20 cellular contexts compared by ENCODE assay signal in genomic region chr5:179272326-179273073, GRCh38.
DNase-seq lines count a peak whose midpoint lies in the region; ATAC-seq and TF ChIP-seq lines count a peak whose summit lies in the region.
"Had no signal": no experiment of that assay in that cellular context is flagged by ENCODE, and none has a peak within 500 bp of the region (broad histone marks: within the 10 kb centered on the region; RNA-seq: fewer than 3 reads in every experiment).

No MANE protein-coding gene starts in this region.

- H3K36me3 ChIP-seq in tibial nerve, result no peaks in the 10 kb centered on the region
- H3K36me3 ChIP-seq in testis (ENCODE audit: low read depth, missing control alignments), result no peaks in the 10 kb centered on the region

- H3K9me3 ChIP-seq in tibial nerve (no peaks in the 10 kb centered on the region), testis (no peaks in the 10 kb centered on the region)
- H3K9me3 ChIP-seq: SK-N-SH had no signal

- peak overlapping the region in 3 of 4 donors; percentile 58 to 90 (median 90) for H3K27ac ChIP-seq in tibial nerve
- no peak overlapping the region for H3K27ac ChIP-seq in testis
- H3K27ac ChIP-seq: 22Rv1, foreskin keratinocyte had no signal

- intact Hi-C loops in Right ventricle myocardium inferior (cut with DNase I) (no loop called here), testis (cut with DNase I; ENCODE audit: low total_unique reads) (no loop called here)

- WGBS in tibial nerve, 2 donors, result 83 to 95% methylated on average over 9 of the region's 19 CpGs
- 79% methylated on average over 19 of the region's 19 CpGs; no CpG with 5 or more reads in 1 of the 2 donors for WGBS in testis, 2 donors

- H3K27me3 ChIP-seq in tibial nerve (no peaks in the 10 kb centered on the region), testis (no peaks in the 10 kb centered on the region)
- H3K27me3 ChIP-seq: foreskin keratinocyte had no signal

- H3K4me3 ChIP-seq in tibial nerve, result no peak overlapping the region
- H3K4me3 ChIP-seq in testis, result no peak overlapping the region
- H3K4me3 ChIP-seq: K562 had no signal

- no peak for TF ChIP-seq POLR2A in tibial nerve (IDR thresholded peaks at IDR 0.05)
- TF ChIP-seq POLR2A in testis (IDR thresholded peaks at IDR 0.05), result no peak

- peaks cover 4% of the 10 kb centered on the region for H3K36me3 Mint-ChIP-seq in nephron progenitor cell (ENCODE audit: low read depth)
- H3K36me3 Mint-ChIP-seq: natural killer cell had no signal

- H3K4me1 ChIP-seq in tibial nerve (peaks cover 0 to 93% (median 52%) of the 10 kb centered on the region in 4 donors), testis (peaks cover 46% of the 10 kb centered on the region)
- H3K4me1 ChIP-seq: foreskin keratinocyte had no signal

- no peaks in the 10 kb centered on the region for H3K9me3 Mint-ChIP-seq in nephron progenitor cell
- H3K9me3 Mint-ChIP-seq: activated CD4-positive, alpha-beta T cell treated with anti-CD3 and anti-CD28 coated beads, Interleukin-2, amount 10 ng/mL, durations not matched to agents 7 days and 5 days; natural killer cell had no signal

- peak; percentile 18 for DNase-seq in activated CD4-positive, CD25-positive, alpha-beta regulatory T cell treated with anti-CD3 and anti-CD28 coated beads, Interleukin-2, amount 50 U/mL, for 72 hours
- no peak for DNase-seq in activated CD4-positive, CD25-positive, alpha-beta regulatory T cell (lab: John Stamatoyannopoulos, UW)
- DNase-seq in Right ventricle myocardium inferior (ENCODE audit: missing footprints), result peak; percentile 56
- DNase-seq in nephron progenitor cell, result no peak
- no peak for DNase-seq in tibial nerve (ENCODE audit: low spot score in 2 of 2)
- DNase-seq in HK-2 (ENCODE audit: unreplicated experiment), result no peak
- DNase-seq in stimulated activated naive CD4-positive, alpha-beta T cell (lab: John Stamatoyannopoulos, UW), result no peak
- no peak for DNase-seq in testis
- DNase-seq: activated CD4-positive, alpha-beta T cell treated with anti-CD3 and anti-CD28 coated beads, Interleukin-2, amount 10 ng/mL, durations not matched to agents 7 days and 5 days; C1 segment of cervical spinal cord; cerebellar nuclear complex; foreskin keratinocyte; natural killer cell; NCI-H1048; NCI-H526 treated with DMSO at 0.1 percent for 48 hours; stimulated activated CD4-positive, alpha-beta T cell treated with anti-CD3 and anti-CD28 coated beads, Interleukin-4, amount 100 ng/mL, for 1 hour; stimulated activated CD8-positive, alpha-beta memory T cell treated with anti-CD3 and anti-CD28 coated beads, Interleukin-4, amount 100 ng/mL, for 48 hours had no signal

- ATAC-seq in Right ventricle myocardium inferior, result no peak
- ATAC-seq: foreskin keratinocyte, K562, natural killer cell had no signal

- peaks cover 5% of the 10 kb centered on the region for H3K27me3 Mint-ChIP-seq in nephron progenitor cell (ENCODE audit: low read depth, poor library complexity)
- H3K27me3 Mint-ChIP-seq: activated CD4-positive, alpha-beta T cell treated with anti-CD3 and anti-CD28 coated beads, Interleukin-2, amount 10 ng/mL, durations not matched to agents 7 days and 5 days had no signal

- peak overlapping the region; percentile 66 for H3K27ac Mint-ChIP-seq in nephron progenitor cell
- H3K27ac Mint-ChIP-seq: activated CD4-positive, alpha-beta T cell treated with anti-CD3 and anti-CD28 coated beads, Interleukin-2, amount 10 ng/mL, durations not matched to agents 7 days and 5 days; natural killer cell had no signal

- TF ChIP-seq CTCF in nephron progenitor cell (IDR thresholded peaks at IDR 0.05) (no peak), tibial nerve (IDR thresholded peaks at IDR 0.05) (no peak), testis (IDR thresholded peaks at IDR 0.05) (no peak)

- H3K4me1 Mint-ChIP-seq in nephron progenitor cell, result peaks cover 80% of the 10 kb centered on the region
- H3K4me1 Mint-ChIP-seq: activated CD4-positive, alpha-beta T cell treated with anti-CD3 and anti-CD28 coated beads, Interleukin-2, amount 10 ng/mL, durations not matched to agents 7 days and 5 days; natural killer cell had no signal

- H3K4me3 Mint-ChIP-seq in nephron progenitor cell, result no peak overlapping the region
- H3K4me3 Mint-ChIP-seq: activated CD4-positive, alpha-beta T cell treated with anti-CD3 and anti-CD28 coated beads, Interleukin-2, amount 10 ng/mL, durations not matched to agents 7 days and 5 days; natural killer cell had no signal

- no peak for TF ChIP-seq EP300 in tibial nerve (IDR thresholded peaks at IDR 0.05)

Comparison
In these comparisons a context has a peak if more than half of its experiments do, and no peak if none do; other contexts are left out.
1. DNase-seq: peak in activated CD4-positive, CD25-positive, alpha-beta regulatory T cell treated with anti-CD3 and anti-CD28 coated beads, Interleukin-2, amount 50 U/mL, for 72 hours (single experiment) and Right ventricle myocardium inferior (single experiment); none in activated CD4-positive, CD25-positive, alpha-beta regulatory T cell (0 of 4), nephron progenitor cell (single experiment), tibial nerve (0 of 2), HK-2 (single experiment), stimulated activated naive CD4-positive, alpha-beta T cell (0 of 6) and testis (single experiment).
2. H3K27ac ChIP-seq: peak in tibial nerve (3 of 4); none in testis (0 of 2).